21 cellular contexts compared by ENCODE assay signal in genomic region chr18:58449366-58449935, GRCh38.
DNase-seq lines count a peak whose midpoint lies in the region; ATAC-seq and TF ChIP-seq lines count a peak whose summit lies in the region.
"Had no signal": no experiment of that assay in that cellular context is flagged by ENCODE, and none has a peak within 500 bp of the region (broad histone marks: within the 10 kb centered on the region; RNA-seq: fewer than 3 reads in every experiment).

No MANE protein-coding gene starts in this region.

- H3K9me3 Mint-ChIP-seq in brain: no peaks in the 10 kb centered on the region
- H3K9me3 Mint-ChIP-seq: activated naive CD4-positive, alpha-beta T cell treated with anti-CD3 and anti-CD28 coated beads for 36 hours; activated T-cell treated with anti-CD3 and anti-CD28 coated beads, Interleukin-2, amount 50 U/mL, for 4 hours; neural crest cell had no signal

- peaks cover 6% of the 10 kb centered on the region for H3K27me3 Mint-ChIP-seq in brain

- no peaks in the 10 kb centered on the region for H3K36me3 Mint-ChIP-seq in brain

- TF ChIP-seq EP300 in esophagus muscularis mucosa (IDR thresholded peaks at IDR 0.05): no peak

- H3K36me3 ChIP-seq in right lobe of liver: peaks cover 0 to 36% (median 11%) of the 10 kb centered on the region in 4 donors
- H3K36me3 ChIP-seq in esophagus muscularis mucosa: no peaks in the 10 kb centered on the region
- H3K36me3 ChIP-seq: cardiac muscle cell, heart left ventricle, left ventricle myocardium inferior had no signal

- DNase-seq in AG08396 (ENCODE audit: low spot score): peak; percentile 18
- peak; percentile 33 for DNase-seq in HT1080 (ENCODE audit: low read depth)
- DNase-seq in right lobe of liver: no peak
- no peak for DNase-seq in activated CD4-positive, CD25-positive, alpha-beta regulatory T cell (lab: John Stamatoyannopoulos, UW)
- DNase-seq in esophagus muscularis mucosa (ENCODE audit: extremely low spot score): no peak
- no peak for DNase-seq in activated CD8-positive, alpha-beta memory T cell treated with anti-CD3 and anti-CD28 coated beads, Interleukin-2, amount 50 U/mL, for 4 hours
- DNase-seq: activated CD4-positive, alpha-beta T cell treated with anti-CD3 and anti-CD28 coated beads for 1 hour; activated CD8-positive, alpha-beta memory T cell treated with anti-CD3 and anti-CD28 coated beads for 24 hours; activated naive CD4-positive, alpha-beta T cell treated with anti-CD3 and anti-CD28 coated beads for 36 hours; activated T-cell treated with anti-CD3 and anti-CD28 coated beads, Interleukin-2, amount 50 U/mL, for 4 hours; amniotic stem cell; dermis blood vessel endothelial cell; heart left ventricle; left ventricle myocardium inferior; NCI-H146; SHP77 treated with DMSO at 0.1 percent for 48 hours had no signal

- TF ChIP-seq CTCF in brain (conservative IDR thresholded peaks at IDR 0.05) (no peak), right lobe of liver (IDR thresholded peaks at IDR 0.05) (no peak), esophagus muscularis mucosa (IDR thresholded peaks at IDR 0.05) (no peak)

- H3K27me3 ChIP-seq in right lobe of liver: no peaks in the 10 kb centered on the region
- no peaks in the 10 kb centered on the region for H3K27me3 ChIP-seq in esophagus muscularis mucosa
- H3K27me3 ChIP-seq: cardiac muscle cell had no signal

- ATAC-seq in right lobe of liver (no peak), GM18873 (IDR thresholded peaks at IDR 0.05; ENCODE audit: low FRiP score, unreplicated experiment) (no peak)
- ATAC-seq: activated T-cell treated with anti-CD3 and anti-CD28 coated beads, Interleukin-2, amount 50 U/mL, for 4 hours had no signal

- H3K4me3 ChIP-seq in right lobe of liver (peak overlapping the region in 2 of 3 donors; percentile 64 to 73), esophagus muscularis mucosa (no peak overlapping the region)
- H3K4me3 ChIP-seq: cardiac muscle cell, heart left ventricle, left ventricle myocardium inferior had no signal

- H3K27ac ChIP-seq in right lobe of liver (peak overlapping the region; percentile 25 to 98 (median 97)), esophagus muscularis mucosa (replicated peaks in 1 of 4) (no peak overlapping the region)
- H3K27ac ChIP-seq: C4-2B, cardiac muscle cell, heart left ventricle, left ventricle myocardium inferior had no signal

- TF ChIP-seq POLR2A in right lobe of liver (IDR thresholded peaks at IDR 0.05) (peak; percentile 43), esophagus muscularis mucosa (IDR thresholded peaks at IDR 0.05; ENCODE audit: low read depth) (no peak)

- peak overlapping the region in 3 of 5 experiments; percentile 73 to 82 (median 81) for H3K27ac Mint-ChIP-seq in brain
- H3K27ac Mint-ChIP-seq: activated naive CD4-positive, alpha-beta T cell treated with anti-CD3 and anti-CD28 coated beads for 36 hours had no signal

- peak overlapping the region in 1 of 5 experiments; percentile 19 for H3K4me3 Mint-ChIP-seq in brain
- H3K4me3 Mint-ChIP-seq: activated naive CD4-positive, alpha-beta T cell treated with anti-CD3 and anti-CD28 coated beads for 36 hours; activated T-cell treated with anti-CD3 and anti-CD28 coated beads, Interleukin-2, amount 50 U/mL, for 4 hours; neural crest cell had no signal

- peaks cover 80% of the 10 kb centered on the region for H3K4me1 Mint-ChIP-seq in brain

- 29% methylated on average over 9 of the region's 9 CpGs for WGBS in right lobe of liver (ENCODE audit: insufficient coverage, low coverage, low lambda C conversion rate, missing lambda C conversion rate)
- 76% methylated on average over 7 of the region's 9 CpGs for WGBS in esophagus muscularis mucosa

- no peaks in the 10 kb centered on the region for H3K4me1 ChIP-seq in right lobe of liver
- H3K4me1 ChIP-seq in esophagus muscularis mucosa: peaks cover 0 to 9% (median 0%) of the 10 kb centered on the region in 4 donors

- H3K9me3 ChIP-seq in right lobe of liver (no peaks in the 10 kb centered on the region), esophagus muscularis mucosa (no peaks in the 10 kb centered on the region)
- H3K9me3 ChIP-seq: heart left ventricle, left ventricle myocardium inferior had no signal

- intact Hi-C loops in right lobe of liver (cut with DNase I) (loop anchor here (5.0 kb wide), 2 partner anchors 37 to 47 kb away; no protein-coding TSS in a partner anchor), esophagus muscularis mucosa (cut with DNase I) (no loop called here)

Comparison
In these comparisons a context has a peak if more than half of its experiments do, and no peak if none do; other contexts are left out.
1. DNase-seq: peak in AG08396 (single experiment) and HT1080 (single experiment); none in right lobe of liver (0 of 3), activated CD4-positive, CD25-positive, alpha-beta regulatory T cell (0 of 4), esophagus muscularis mucosa (single experiment) and activated CD8-positive, alpha-beta memory T cell treated with anti-CD3 and anti-CD28 coated beads, Interleukin-2, amount 50 U/mL, for 4 hours (single experiment).
2. H3K27ac ChIP-seq: peak in right lobe of liver (3 of 3); none in esophagus muscularis mucosa (0 of 4).
3. H3K4me3 ChIP-seq: peak in right lobe of liver (2 of 3); none in esophagus muscularis mucosa (0 of 4).